ENCODE assay signal across 1 cellular context in genomic region chr19:4584670-4585460, GRCh38.
TF ChIP-seq lines count a peak whose summit lies in the region.

No MANE protein-coding gene starts in this region.

TF ChIP-seq in WTC11, 78 proteins besides CTCF, POLR2A, EP300 and RAD21 (continued from another document):
- TF ChIP-seq, protein P1, sequence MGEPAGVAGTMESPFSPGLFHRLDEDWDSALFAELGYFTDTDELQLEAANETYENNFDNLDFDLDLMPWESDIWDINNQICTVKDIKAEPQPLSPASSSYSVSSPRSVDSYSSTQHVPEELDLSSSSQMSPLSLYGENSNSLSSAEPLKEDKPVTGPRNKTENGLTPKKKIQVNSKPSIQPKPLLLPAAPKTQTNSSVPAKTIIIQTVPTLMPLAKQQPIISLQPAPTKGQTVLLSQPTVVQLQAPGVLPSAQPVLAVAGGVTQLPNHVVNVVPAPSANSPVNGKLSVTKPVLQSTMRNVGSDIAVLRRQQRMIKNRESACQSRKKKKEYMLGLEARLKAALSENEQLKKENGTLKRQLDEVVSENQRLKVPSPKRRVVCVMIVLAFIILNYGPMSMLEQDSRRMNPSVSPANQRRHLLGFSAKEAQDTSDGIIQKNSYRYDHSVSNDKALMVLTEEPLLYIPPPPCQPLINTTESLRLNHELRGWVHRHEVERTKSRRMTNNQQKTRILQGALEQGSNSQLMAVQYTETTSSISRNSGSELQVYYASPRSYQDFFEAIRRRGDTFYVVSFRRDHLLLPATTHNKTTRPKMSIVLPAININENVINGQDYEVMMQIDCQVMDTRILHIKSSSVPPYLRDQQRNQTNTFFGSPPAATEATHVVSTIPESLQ (CRISPR knock-in tag; IDR thresholded peaks at IDR 0.05) = no peak
- TF ChIP-seq, protein P2, sequence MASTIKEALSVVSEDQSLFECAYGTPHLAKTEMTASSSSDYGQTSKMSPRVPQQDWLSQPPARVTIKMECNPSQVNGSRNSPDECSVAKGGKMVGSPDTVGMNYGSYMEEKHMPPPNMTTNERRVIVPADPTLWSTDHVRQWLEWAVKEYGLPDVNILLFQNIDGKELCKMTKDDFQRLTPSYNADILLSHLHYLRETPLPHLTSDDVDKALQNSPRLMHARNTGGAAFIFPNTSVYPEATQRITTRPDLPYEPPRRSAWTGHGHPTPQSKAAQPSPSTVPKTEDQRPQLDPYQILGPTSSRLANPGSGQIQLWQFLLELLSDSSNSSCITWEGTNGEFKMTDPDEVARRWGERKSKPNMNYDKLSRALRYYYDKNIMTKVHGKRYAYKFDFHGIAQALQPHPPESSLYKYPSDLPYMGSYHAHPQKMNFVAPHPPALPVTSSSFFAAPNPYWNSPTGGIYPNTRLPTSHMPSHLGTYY (CRISPR knock-in tag; IDR thresholded peaks at IDR 0.05) = no peak
- TF ChIP-seq GTF2I (CRISPR knock-in tag; conservative IDR thresholded peaks at IDR 0.05) (peak; percentile 83), ARID4B (CRISPR knock-in tag; IDR thresholded peaks at IDR 0.05; ENCODE audit: borderline replicate concordance) (peak; percentile 40; the same call in 1 of the 2 replicates), NFYB (CRISPR knock-in tag; conservative IDR thresholded peaks at IDR 0.05; ENCODE audit: low read depth) (peak; percentile 67), IRF2 (CRISPR knock-in tag; IDR thresholded peaks at IDR 0.05; ENCODE audit: borderline replicate concordance, low read depth) (no peak), ZNF281 (CRISPR knock-in tag; IDR thresholded peaks at IDR 0.05) (no peak), FOXJ3 (CRISPR knock-in tag; IDR thresholded peaks at IDR 0.05; ENCODE audit: borderline replicate concordance) (no peak)
- TF ChIP-seq, protein P3, sequence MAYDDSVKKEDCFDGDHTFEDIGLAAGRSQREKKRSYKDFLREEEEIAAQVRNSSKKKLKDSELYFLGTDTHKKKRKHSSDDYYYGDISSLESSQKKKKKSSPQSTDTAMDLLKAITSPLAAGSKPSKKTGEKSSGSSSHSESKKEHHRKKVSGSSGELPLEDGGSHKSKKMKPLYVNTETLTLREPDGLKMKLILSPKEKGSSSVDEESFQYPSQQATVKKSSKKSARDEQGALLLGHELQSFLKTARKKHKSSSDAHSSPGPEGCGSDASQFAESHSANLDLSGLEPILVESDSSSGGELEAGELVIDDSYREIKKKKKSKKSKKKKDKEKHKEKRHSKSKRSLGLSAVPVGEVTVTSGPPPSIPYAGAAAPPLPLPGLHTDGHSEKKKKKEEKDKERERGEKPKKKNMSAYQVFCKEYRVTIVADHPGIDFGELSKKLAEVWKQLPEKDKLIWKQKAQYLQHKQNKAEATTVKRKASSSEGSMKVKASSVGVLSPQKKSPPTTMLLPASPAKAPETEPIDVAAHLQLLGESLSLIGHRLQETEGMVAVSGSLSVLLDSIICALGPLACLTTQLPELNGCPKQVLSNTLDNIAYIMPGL (CRISPR knock-in tag; IDR thresholded peaks at IDR 0.05) = peak; percentile 15; the same call in 1 of the 2 replicates
